12 cellular contexts compared by ENCODE assay signal in genomic region chr3:155196131-155197075, GRCh38.
"Had no signal": no experiment of that assay in that cellular context is flagged by ENCODE, and none has a peak within 500 bp of the region (broad histone marks: within the 10 kb centered on the region; RNA-seq: fewer than 3 reads in every experiment).

No MANE protein-coding gene starts in this region.

- H3K27me3 ChIP-seq: right lobe of liver had no signal

- DNase-seq: activated CD4-positive, alpha-beta memory T cell treated with anti-CD3 and anti-CD28 coated beads, Interleukin-2, amount 10 ng/mL, durations not matched to agents 7 days and 5 days; activated gamma-delta T cell treated with Interleukin-2 at 50 U/mL for 16 hours; activated naive CD8-positive, alpha-beta T cell treated with anti-CD3 and anti-CD28 coated beads for 36 hours; activated T-cell treated with anti-CD3 and anti-CD28 coated beads, Interleukin-2, amount 50 U/mL, for 48 hours; aorta; hippocampal formation; naive B cell; posterior cingulate gyrus; right lobe of liver; stimulated activated CD4-positive, alpha-beta T cell treated with anti-CD3 and anti-CD28 coated beads, Interleukin-2, amount 100 ng/mL, for 24 hours; T-helper 9 cell had no signal

- ATAC-seq: right lobe of liver had no signal

- H3K4me3 ChIP-seq: right lobe of liver, thoracic aorta had no signal

- H3K4me1 ChIP-seq: right lobe of liver had no signal

- H3K27ac ChIP-seq: right lobe of liver, thoracic aorta had no signal

- H3K36me3 ChIP-seq: right lobe of liver, thoracic aorta had no signal

- H3K9me3 ChIP-seq: right lobe of liver, thoracic aorta had no signal
